ENCODE assay signal across 8 cellular contexts in genomic region chr6:142301421-142302391, GRCh38. TPM values are rescaled to one million over a fixed set of nuclear protein-coding genes. Genes with fewer than 3 reads are reported as not detected.
DNase-seq lines count a peak whose midpoint lies in the region; ATAC-seq and TF ChIP-seq lines count a peak whose summit lies in the region.

TSS of gene ADGRG6 (plus strand) at chr6:142302007. CDS start at chr6:142302330, 323 bp downstream.

- H2AFZ ChIP-seq in neuron (ENCODE audit: low read depth, low read length) = peak within 1 kb of the TSS; percentile 98

- no peaks in the 10 kb centered on the region for H3K27me3 ChIP-seq in neuron (ENCODE audit: insufficient read depth, low read length)

- DNase-seq in GM13977 (ENCODE audit: low spot score) = peak; percentile 43
- peak; percentile 71 for DNase-seq in NCI-H226
- DNase-seq in activated T-cell treated with anti-CD3 and anti-CD28 coated beads, Interleukin-2, amount 50 U/mL, for 4 hours = peak; percentile 22
- peak; percentile 52 for DNase-seq in fibroblast of villous mesenchyme (ENCODE audit: low read depth)
- DNase-seq in type B pancreatic cell (ENCODE audit: extremely low spot score, unreplicated experiment) = peak; percentile 71
- DNase-seq in effector CD4-positive, alpha-beta T cell = no peak

- H3K4me1 Mint-ChIP-seq in activated T-cell treated with anti-CD3 and anti-CD28 coated beads, Interleukin-2, amount 50 U/mL, for 4 hours (ENCODE audit: low read depth) = peaks cover 11% of the 10 kb centered on the region
- H3K4me1 Mint-ChIP-seq in type B pancreatic cell (ENCODE audit: unreplicated experiment) = peaks cover 21% of the 10 kb centered on the region

- no peak for TF ChIP-seq CTCF in GM13977 (IDR thresholded peaks at IDR 0.05; ENCODE audit: extremely low read depth, insufficient read depth, missing control alignments)
- no peak for TF ChIP-seq CTCF in fibroblast of villous mesenchyme (IDR thresholded peaks at IDR 0.05; ENCODE audit: insufficient read depth, low read depth, low read length)
- peak; percentile 45 for TF ChIP-seq CTCF in type B pancreatic cell (conservative IDR thresholded peaks at IDR 0.05)

- no peaks in the 10 kb centered on the region for H3K36me3 ChIP-seq in neuron (ENCODE audit: insufficient read depth, low read length)

- H3K9me3 Mint-ChIP-seq in activated T-cell treated with anti-CD3 and anti-CD28 coated beads, Interleukin-2, amount 50 U/mL, for 4 hours = no peaks in the 10 kb centered on the region
- no peaks in the 10 kb centered on the region for H3K9me3 Mint-ChIP-seq in type B pancreatic cell

- ATAC-seq in HG02623 (IDR thresholded peaks at IDR 0.05; ENCODE audit: unreplicated experiment) = peak; percentile 70
- ATAC-seq in activated T-cell treated with anti-CD3 and anti-CD28 coated beads, Interleukin-2, amount 50 U/mL, for 4 hours = peak; percentile 89 to 90

- H3K4me1 ChIP-seq in neuron (ENCODE audit: insufficient read depth, low read length) = peaks cover 19% of the 10 kb centered on the region

- H3K4me3 Mint-ChIP-seq in activated T-cell treated with anti-CD3 and anti-CD28 coated beads, Interleukin-2, amount 50 U/mL, for 4 hours = peak within 1 kb of the TSS; percentile 79
- peak within 1 kb of the TSS; percentile 95 for H3K4me3 Mint-ChIP-seq in type B pancreatic cell

- no peaks in the 10 kb centered on the region for H3K9me3 ChIP-seq in neuron (ENCODE audit: low read length)

- H3K4me3 ChIP-seq in fibroblast of villous mesenchyme (ENCODE audit: low read depth, low read length) (peak within 1 kb of the TSS; percentile 84), neuron (ENCODE audit: low read length) (peak within 1 kb of the TSS; percentile 57)

- peaks cover 21% of the 10 kb centered on the region for H3K27me3 Mint-ChIP-seq in activated T-cell treated with anti-CD3 and anti-CD28 coated beads, Interleukin-2, amount 50 U/mL, for 4 hours (ENCODE audit: low read depth)
- H3K27me3 Mint-ChIP-seq in type B pancreatic cell = peaks cover 28% of the 10 kb centered on the region

- in situ Hi-C loops in GM13977 (cut with MboI; ENCODE audit: low pct_unique_long_range_greater_than_20kb, low sequenced_read_pairs, unreplicated experiment) = no loop called here

- no peaks in the 10 kb centered on the region for H3K36me3 Mint-ChIP-seq in activated T-cell treated with anti-CD3 and anti-CD28 coated beads, Interleukin-2, amount 50 U/mL, for 4 hours (ENCODE audit: insufficient read depth)
- H3K36me3 Mint-ChIP-seq in type B pancreatic cell = peaks cover 4% of the 10 kb centered on the region

- peak within 1 kb of the TSS; percentile 98 for H3K27ac Mint-ChIP-seq in type B pancreatic cell

RNA-seq across cellular contexts. Expression of gene ADGRG6, which starts in this region (rescaled TPM):
- total RNA-seq in activated T-cell treated with anti-CD3 and anti-CD28 coated beads, Interleukin-2, amount 50 U/mL, for 4 hours = under 1 TPM; 0.22 to 0.43 (median 0.37) TPM
- 33.2 and 153 TPM in 2 replicates for total RNA-seq in fibroblast of villous mesenchyme
- 26.7 and 72.3 TPM in 2 replicates for total RNA-seq in type B pancreatic cell (ENCODE audit: low replicate concordance)

Comparison
In these comparisons a context has a peak if more than half of its experiments do, and no peak if none do; other contexts are left out.
1. RNA of gene ADGRG6 (total RNA-seq): 33.2 to 153 TPM in fibroblast of villous mesenchyme and 26.7 to 72.3 TPM in type B pancreatic cell; 0.22 to 0.43 TPM in activated T-cell treated with anti-CD3 and anti-CD28 coated beads, Interleukin-2, amount 50 U/mL, for 4 hours; every median in the first group is over 10 times any median in the second.
2. Peak in DNase-seq and ATAC-seq in activated T-cell treated with anti-CD3 and anti-CD28 coated beads, Interleukin-2, amount 50 U/mL, for 4 hours; RNA of the gene not detected or under 1 TPM.